Comparison of ENCODE assay signal across 8 cellular contexts in the genomic region with DNA sequence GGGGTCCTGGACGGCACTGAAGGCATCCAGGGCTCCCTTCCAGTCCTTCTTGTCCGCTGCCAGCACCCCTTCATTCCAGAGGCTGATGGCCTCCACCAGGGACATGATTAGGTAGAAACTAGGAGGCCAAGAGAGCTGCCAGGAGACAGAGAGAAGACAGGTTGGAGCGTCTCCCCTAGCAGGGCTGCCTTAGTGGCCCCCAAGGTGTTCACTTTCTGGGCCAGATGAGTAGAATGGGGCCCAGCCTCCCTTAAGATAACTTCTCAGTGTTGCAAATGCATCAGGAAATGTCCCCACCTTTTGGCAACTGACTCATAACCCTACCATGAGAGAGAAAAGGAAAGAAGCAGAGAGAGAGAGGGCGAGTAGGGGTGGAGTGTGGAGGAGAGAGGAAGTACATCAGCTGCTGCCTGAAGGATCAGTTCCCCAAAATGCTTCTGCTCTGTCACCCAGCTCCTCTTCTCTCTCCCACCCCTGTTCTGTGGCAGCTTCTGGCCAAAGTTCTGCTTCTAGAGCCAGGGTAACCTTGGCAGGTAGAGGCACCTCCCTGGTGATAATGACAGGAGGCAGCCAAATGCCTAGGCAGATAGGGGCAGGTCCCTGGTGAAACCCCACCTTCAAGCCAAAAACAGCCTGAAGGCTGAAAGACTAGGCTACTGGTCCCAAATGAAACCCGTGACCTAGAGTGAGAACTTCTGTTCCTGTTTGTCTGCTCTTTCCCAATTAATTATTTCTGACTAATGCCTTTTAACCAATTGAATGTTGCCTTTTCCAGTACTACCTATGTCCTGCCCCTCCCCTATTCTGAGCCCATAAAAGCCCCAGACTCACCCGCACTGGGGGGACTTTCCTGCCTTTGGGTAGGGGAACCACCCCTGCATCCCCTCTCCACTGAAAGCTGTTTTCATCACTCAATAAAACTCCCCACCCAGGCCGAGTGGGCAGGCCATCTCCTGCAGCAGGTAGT. TPM values are rescaled to one million over a fixed set of nuclear protein-coding genes. Genes with fewer than 3 reads are reported as not detected.
A peak's percentile ranks its signal among the peaks of the same experiment; 100 is the strongest.
DNase-seq lines count a peak whose midpoint lies in the region; ATAC-seq, FAIRE-seq and TF ChIP-seq lines count a peak whose summit lies in the region.

A gene with protein sequence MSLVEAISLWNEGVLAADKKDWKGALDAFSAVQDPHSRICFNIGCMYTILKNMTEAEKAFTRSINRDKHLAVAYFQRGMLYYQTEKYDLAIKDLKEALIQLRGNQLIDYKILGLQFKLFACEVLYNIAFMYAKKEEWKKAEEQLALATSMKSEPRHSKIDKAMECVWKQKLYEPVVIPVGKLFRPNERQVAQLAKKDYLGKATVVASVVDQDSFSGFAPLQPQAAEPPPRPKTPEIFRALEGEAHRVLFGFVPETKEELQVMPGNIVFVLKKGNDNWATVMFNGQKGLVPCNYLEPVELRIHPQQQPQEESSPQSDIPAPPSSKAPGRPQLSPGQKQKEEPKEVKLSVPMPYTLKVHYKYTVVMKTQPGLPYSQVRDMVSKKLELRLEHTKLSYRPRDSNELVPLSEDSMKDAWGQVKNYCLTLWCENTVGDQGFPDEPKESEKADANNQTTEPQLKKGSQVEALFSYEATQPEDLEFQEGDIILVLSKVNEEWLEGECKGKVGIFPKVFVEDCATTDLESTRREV (minus strand): TSS at position 235 of the 967 bp plus-strand sequence. CDS start 130 bp downstream, at position 105.

- FAIRE-seq in GM12891 (lab: Jason Lieb, UNC): peak; percentile 95

- peaks cover 43% of the 10 kb centered on the region for H3K4me1 Mint-ChIP-seq in activated T-helper 2 cell treated with anti-CD3 and anti-CD28 coated beads, Interferon-gamma antibody, Interleukin-2, Interleukin-4, amounts not matched to agents 10 μg/mL and 5 μg/mL and 100 μg/mL, durations not matched to agents 14 hours and 24 hours and 36 hours (ENCODE audit: low read depth)
- peaks cover 22% of the 10 kb centered on the region for H3K4me1 Mint-ChIP-seq in nephron progenitor cell

- no peaks in the 10 kb centered on the region for H3K4me1 ChIP-seq in aorta (ENCODE audit: control insufficient read depth in 1 of 2, insufficient read depth in 2 of 2, low read length in 2 of 2)

- H3K27me3 Mint-ChIP-seq in activated T-helper 2 cell treated with anti-CD3 and anti-CD28 coated beads, Interferon-gamma antibody, Interleukin-2, Interleukin-4, amounts not matched to agents 10 μg/mL and 5 μg/mL and 100 μg/mL, durations not matched to agents 14 hours and 24 hours and 36 hours (ENCODE audit: low read depth): no peaks in the 10 kb centered on the region
- H3K27me3 Mint-ChIP-seq in nephron progenitor cell (ENCODE audit: low read depth, poor library complexity): no peaks in the 10 kb centered on the region

- no peak within 1 kb of the TSS for H3K4me3 ChIP-seq in lower leg skin (ENCODE audit: low read depth, poor library complexity, severe bottlenecking)
- H3K4me3 ChIP-seq in aorta (ENCODE audit: low read length in 2 of 2): no peak within 1 kb of the TSS

- ATAC-seq in GM21515 (IDR thresholded peaks at IDR 0.05; ENCODE audit: unreplicated experiment) (peak; percentile 78), aorta (ENCODE audit: low FRiP score) (peak; percentile 67)

- peak; percentile 49 for DNase-seq in GM12891 (ENCODE audit: insufficient read length, low spot score)
- peak; percentile 35 for DNase-seq in HPDE6-E6E7 (ENCODE audit: extremely low spot score)
- peak; percentile 56 for DNase-seq in activated T-helper 2 cell treated with anti-CD3 and anti-CD28 coated beads, Interferon-gamma antibody, Interleukin-2, Interleukin-4, amounts not matched to agents 10 μg/mL and 5 μg/mL and 100 μg/mL, durations not matched to agents 14 hours and 24 hours and 36 hours (ENCODE audit: low spot score)
- DNase-seq in lower leg skin (ENCODE audit: low spot score in 2 of 2): no peak
- peak in 1 of 2 donors; percentile 68 for DNase-seq in aorta
- DNase-seq in NCI-H1694 treated with DMSO at 0.1 percent for 48 hours (lab: John Stamatoyannopoulos, UW): no peak
- no peak for DNase-seq in nephron progenitor cell

- TF ChIP-seq CTCF in lower leg skin (IDR thresholded peaks at IDR 0.05): no peak
- TF ChIP-seq CTCF in nephron progenitor cell (IDR thresholded peaks at IDR 0.05): no peak

- H3K27ac Mint-ChIP-seq in activated T-helper 2 cell treated with anti-CD3 and anti-CD28 coated beads, Interferon-gamma antibody, Interleukin-2, Interleukin-4, amounts not matched to agents 10 μg/mL and 5 μg/mL and 100 μg/mL, durations not matched to agents 14 hours and 24 hours and 36 hours: peak within 1 kb of the TSS; percentile 21
- H3K27ac Mint-ChIP-seq in nephron progenitor cell: no peak within 1 kb of the TSS

- 51 to 55% methylated on average over 7 of the region's 7 CpGs for WGBS in lower leg skin, 2 donors
- WGBS in aorta, 2 donors: 77 to 89% methylated on average over 7 of the region's 7 CpGs

- H3K4me3 Mint-ChIP-seq in activated T-helper 2 cell treated with anti-CD3 and anti-CD28 coated beads, Interferon-gamma antibody, Interleukin-2, Interleukin-4, amounts not matched to agents 10 μg/mL and 5 μg/mL and 100 μg/mL, durations not matched to agents 14 hours and 24 hours and 36 hours (ENCODE audit: low read depth): peak within 1 kb of the TSS; percentile 37
- no peak within 1 kb of the TSS for H3K4me3 Mint-ChIP-seq in nephron progenitor cell

- H3K27me3 ChIP-seq in aorta (ENCODE audit: control insufficient read depth in 1 of 2, insufficient read depth in 2 of 2, low read length in 1 of 2): no peaks in the 10 kb centered on the region

- H3K27ac ChIP-seq in aorta (ENCODE audit: low read depth in 1 of 2, low read length in 2 of 2): no peak within 1 kb of the TSS

- intact Hi-C loops in activated T-helper 2 cell treated with anti-CD3 and anti-CD28 coated beads, Interferon-gamma antibody, Interleukin-2, Interleukin-4, amounts not matched to agents 10 μg/mL and 5 μg/mL and 100 μg/mL, durations not matched to agents 14 hours and 24 hours and 36 hours (cut with micrococcal nuclease): loop anchor here (2.0 kb wide), 1 partner anchor 32 kb away; no protein-coding TSS in a partner anchor
- intact Hi-C loops in lower leg skin (cut with DNase I; ENCODE audit: low total_unique reads): no loop called here
- intact Hi-C loops in aorta (cut with DNase I): no loop called here

- no peaks in the 10 kb centered on the region for H3K9me3 Mint-ChIP-seq in activated T-helper 2 cell treated with anti-CD3 and anti-CD28 coated beads, Interferon-gamma antibody, Interleukin-2, Interleukin-4, amounts not matched to agents 10 μg/mL and 5 μg/mL and 100 μg/mL, durations not matched to agents 14 hours and 24 hours and 36 hours
- H3K9me3 Mint-ChIP-seq in nephron progenitor cell: no peaks in the 10 kb centered on the region

- no peaks in the 10 kb centered on the region for H3K9me3 ChIP-seq in aorta (ENCODE audit: control insufficient read depth, low read length)

- no peaks in the 10 kb centered on the region for H3K36me3 ChIP-seq in aorta (ENCODE audit: control insufficient read depth in 1 of 2, insufficient read depth in 2 of 2, low read length in 1 of 2)

- TF ChIP-seq POLR2A in GM12891 (IDR thresholded peaks at IDR 0.05; ENCODE audit: low read depth, low read length) (peak; percentile 52; the same call in 1 of the 2 replicates), lower leg skin (IDR thresholded peaks at IDR 0.05) (no peak)

- peaks cover 2% of the 10 kb centered on the region for H3K36me3 Mint-ChIP-seq in activated T-helper 2 cell treated with anti-CD3 and anti-CD28 coated beads, Interferon-gamma antibody, Interleukin-2, Interleukin-4, amounts not matched to agents 10 μg/mL and 5 μg/mL and 100 μg/mL, durations not matched to agents 14 hours and 24 hours and 36 hours (ENCODE audit: low read depth)
- no peaks in the 10 kb centered on the region for H3K36me3 Mint-ChIP-seq in nephron progenitor cell (ENCODE audit: low read depth)

TF ChIP-seq in GM12891, 5 proteins besides CTCF, POLR2A, EP300 and RAD21:
- TF ChIP-seq POLR2AphosphoS5 (IDR thresholded peaks at IDR 0.05; ENCODE audit: low read depth, low read length) (peak; percentile 68; the same call in 1 of the 2 replicates), TAF1 (IDR thresholded peaks at IDR 0.05; ENCODE audit: low read depth, low read length) (peak; percentile 72; the same call in 1 of the 2 replicates), PAX5 (IDR thresholded peaks at IDR 0.05; ENCODE audit: insufficient read depth, low read length, severe bottlenecking) (no peak), POU2F2 (IDR thresholded peaks at IDR 0.05; ENCODE audit: low read depth, low read length) (peak; percentile 93; the same call in 1 of the 2 replicates), SPI1 (IDR thresholded peaks at IDR 0.05; ENCODE audit: low read depth, low read length) (peak; percentile 100)

RNA-seq across cellular contexts. Expression of the gene that starts here (rescaled TPM):
- polyA plus RNA-seq in GM12891 (2012; ENCODE audit: low read depth, missing spikeins): 44.5 TPM
- total RNA-seq in activated T-helper 2 cell treated with anti-CD3 and anti-CD28 coated beads, Interferon-gamma antibody, Interleukin-2, Interleukin-4, amounts not matched to agents 10 μg/mL and 5 μg/mL and 100 μg/mL, durations not matched to agents 14 hours and 24 hours and 36 hours: 2.2 and 2.6 TPM in 2 replicates
- 10 to 100 TPM; 26.6 to 58.2 (median 33.4) TPM for total RNA-seq in lower leg skin
- 10 to 100 TPM; 17.0 to 28.0 TPM for total RNA-seq in aorta
- polyA plus RNA-seq in aorta: 10 to 100 TPM in 1 of 2 donors, 1 to 10 TPM in 1; 2.2 to 19.8 TPM

Comparison
In these comparisons a context has a peak if more than half of its experiments do, and no peak if none do; other contexts are left out.
1. DNase-seq: peak in GM12891 (single experiment), HPDE6-E6E7 (single experiment) and activated T-helper 2 cell treated with anti-CD3 and anti-CD28 coated beads, Interferon-gamma antibody, Interleukin-2, Interleukin-4, amounts not matched to agents 10 μg/mL and 5 μg/mL and 100 μg/mL, durations not matched to agents 14 hours and 24 hours and 36 hours (single experiment); none in lower leg skin (0 of 2), NCI-H1694 treated with DMSO at 0.1 percent for 48 hours (single experiment) and nephron progenitor cell (single experiment).